In genomic region chr2:241738040-241738686, GRCh38 we compare ENCODE assay signal across 1 cellular context.
TF ChIP-seq lines count a peak whose summit lies in the region.

No MANE protein-coding gene starts in this region.

TF ChIP-seq in K562, 482 proteins besides CTCF, POLR2A, EP300 and RAD21:
- TF ChIP-seq GTF2E2 (tag; IDR thresholded peaks at IDR 0.05) (no peak), POLR2G (IDR thresholded peaks at IDR 0.05; ENCODE audit: low read depth, low read length) (peak; percentile 33; the same call in 1 of the 2 replicates)
TF ChIP-seq in K562: peak in this region for 1.
